In genomic region chr15:95875141-95875643, GRCh38 we compare ENCODE assay signal across 11 cellular contexts.
DNase-seq lines count a peak whose midpoint lies in the region; ATAC-seq and TF ChIP-seq lines count a peak whose summit lies in the region.
"Had no signal": no experiment of that assay in that cellular context is flagged by ENCODE, and none has a peak within 500 bp of the region (broad histone marks: within the 10 kb centered on the region; RNA-seq: fewer than 3 reads in every experiment).

No MANE protein-coding gene starts in this region.

- peaks cover 49% of the 10 kb centered on the region for H3K4me1 Mint-ChIP-seq in osteocyte (ENCODE audit: unreplicated experiment)
- H3K4me1 Mint-ChIP-seq in stimulated activated effector memory CD8-positive, alpha-beta T cell treated with anti-CD3 and anti-CD28 coated beads, Interleukin-12 subunit alpha, Interleukin-12 subunit beta, amount 100 ng/mL, for 72 hours, result no peaks in the 10 kb centered on the region

- DNase-seq in GM03348 (ENCODE audit: low spot score) (peak; percentile 16), NCI-H226 (peak; percentile 18), epidermal melanocyte (ENCODE audit: insufficient read length, low spot score) (peak; percentile 60), osteocyte (ENCODE audit: extremely low spot score, unreplicated experiment) (no peak), Ammon's horn (ENCODE audit: low spot score) (no peak), NCI-H2227 (lab: John Stamatoyannopoulos, UW; ENCODE audit: unreplicated experiment) (no peak)
- DNase-seq in stimulated activated effector memory CD8-positive, alpha-beta T cell treated with anti-CD3 and anti-CD28 coated beads, Interleukin-12 subunit alpha, Interleukin-12 subunit beta, amount 100 ng/mL, for 72 hours (ENCODE audit: low spot score in 2 of 2), result no peak
- DNase-seq: mesendoderm, NCI-H1694 treated with DMSO at 0.1 percent for 48 hours, T-helper 9 cell had no signal

- ATAC-seq in GM21529 (IDR thresholded peaks at IDR 0.05; ENCODE audit: unreplicated experiment), result no peak
- no peak for ATAC-seq in stimulated activated effector memory CD8-positive, alpha-beta T cell treated with anti-CD3 and anti-CD28 coated beads, Interleukin-12 subunit alpha, Interleukin-12 subunit beta, amount 100 ng/mL, for 72 hours

- peak overlapping the region; percentile 86 for H3K27ac Mint-ChIP-seq in osteocyte (ENCODE audit: unreplicated experiment)
- no peak overlapping the region for H3K27ac Mint-ChIP-seq in stimulated activated effector memory CD8-positive, alpha-beta T cell treated with anti-CD3 and anti-CD28 coated beads, Interleukin-12 subunit alpha, Interleukin-12 subunit beta, amount 100 ng/mL, for 72 hours

- no peak overlapping the region for H3K4me3 Mint-ChIP-seq in osteocyte (ENCODE audit: unreplicated experiment)
- no peak overlapping the region for H3K4me3 Mint-ChIP-seq in stimulated activated effector memory CD8-positive, alpha-beta T cell treated with anti-CD3 and anti-CD28 coated beads, Interleukin-12 subunit alpha, Interleukin-12 subunit beta, amount 100 ng/mL, for 72 hours

- no peaks in the 10 kb centered on the region for H3K27me3 Mint-ChIP-seq in osteocyte (ENCODE audit: unreplicated experiment)

- H3K36me3 Mint-ChIP-seq in osteocyte (ENCODE audit: unreplicated experiment), result no peaks in the 10 kb centered on the region
- no peaks in the 10 kb centered on the region for H3K36me3 Mint-ChIP-seq in stimulated activated effector memory CD8-positive, alpha-beta T cell treated with anti-CD3 and anti-CD28 coated beads, Interleukin-12 subunit alpha, Interleukin-12 subunit beta, amount 100 ng/mL, for 72 hours

- no peaks in the 10 kb centered on the region for H3K9me3 Mint-ChIP-seq in osteocyte (ENCODE audit: unreplicated experiment)
- no peaks in the 10 kb centered on the region for H3K9me3 Mint-ChIP-seq in stimulated activated effector memory CD8-positive, alpha-beta T cell treated with anti-CD3 and anti-CD28 coated beads, Interleukin-12 subunit alpha, Interleukin-12 subunit beta, amount 100 ng/mL, for 72 hours

- TF ChIP-seq CTCF in osteocyte (IDR thresholded peaks at IDR 0.05), result peak; percentile 31

Comparison
In these comparisons a context has a peak if more than half of its experiments do, and no peak if none do; other contexts are left out.
1. DNase-seq: peak in GM03348 (single experiment), NCI-H226 (single experiment) and epidermal melanocyte (single experiment); none in osteocyte (single experiment), Ammon's horn (single experiment), stimulated activated effector memory CD8-positive, alpha-beta T cell treated with anti-CD3 and anti-CD28 coated beads, Interleukin-12 subunit alpha, Interleukin-12 subunit beta, amount 100 ng/mL, for 72 hours (0 of 2) and NCI-H2227 (single experiment).